ENCODE assay signal across 1 cellular context in the genomic region with DNA sequence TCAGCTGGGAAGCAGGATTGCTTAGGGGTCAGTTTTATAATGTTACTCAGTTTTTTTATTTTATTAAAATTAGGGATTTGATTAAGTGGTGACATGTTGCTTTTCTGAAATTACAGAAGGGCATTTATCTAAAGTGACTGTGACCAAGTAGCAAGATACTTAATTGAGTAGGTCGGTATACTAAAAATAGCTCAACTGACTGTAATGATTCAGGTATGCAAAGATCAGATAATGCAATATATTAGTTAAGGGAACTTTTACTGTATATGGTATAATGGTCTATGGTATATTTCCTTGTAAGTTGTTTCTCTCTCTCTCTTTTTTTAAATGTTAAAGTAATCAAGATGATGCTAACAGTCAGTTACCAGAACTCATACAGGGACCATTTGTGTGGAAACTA.
A peak's percentile ranks its signal among the peaks of the same experiment; 100 is the strongest.
TF ChIP-seq lines count a peak whose summit lies in the region.

No MANE protein-coding gene starts in this region.

TF ChIP-seq in SK-N-SH, 30 proteins besides CTCF, POLR2A, EP300 and RAD21:
- TF ChIP-seq, protein P1, sequence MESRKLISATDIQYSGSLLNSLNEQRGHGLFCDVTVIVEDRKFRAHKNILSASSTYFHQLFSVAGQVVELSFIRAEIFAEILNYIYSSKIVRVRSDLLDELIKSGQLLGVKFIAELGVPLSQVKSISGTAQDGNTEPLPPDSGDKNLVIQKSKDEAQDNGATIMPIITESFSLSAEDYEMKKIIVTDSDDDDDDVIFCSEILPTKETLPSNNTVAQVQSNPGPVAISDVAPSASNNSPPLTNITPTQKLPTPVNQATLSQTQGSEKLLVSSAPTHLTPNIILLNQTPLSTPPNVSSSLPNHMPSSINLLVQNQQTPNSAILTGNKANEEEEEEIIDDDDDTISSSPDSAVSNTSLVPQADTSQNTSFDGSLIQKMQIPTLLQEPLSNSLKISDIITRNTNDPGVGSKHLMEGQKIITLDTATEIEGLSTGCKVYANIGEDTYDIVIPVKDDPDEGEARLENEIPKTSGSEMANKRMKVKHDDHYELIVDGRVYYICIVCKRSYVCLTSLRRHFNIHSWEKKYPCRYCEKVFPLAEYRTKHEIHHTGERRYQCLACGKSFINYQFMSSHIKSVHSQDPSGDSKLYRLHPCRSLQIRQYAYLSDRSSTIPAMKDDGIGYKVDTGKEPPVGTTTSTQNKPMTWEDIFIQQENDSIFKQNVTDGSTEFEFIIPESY (IDR thresholded peaks at IDR 0.05; ENCODE audit: borderline replicate concordance, low read depth): no peak
- TF ChIP-seq MEF2A (IDR thresholded peaks at IDR 0.05; ENCODE audit: borderline replicate concordance, low read depth): peak; percentile 74; the same call in 1 of the 2 replicates
